8 cellular contexts compared by ENCODE assay signal in genomic region chr12:107320031-107320928, GRCh38.
DNase-seq lines count a peak whose midpoint lies in the region; ATAC-seq and TF ChIP-seq lines count a peak whose summit lies in the region.

No MANE protein-coding gene starts in this region.

- no peaks in the 10 kb centered on the region for H3K9me3 Mint-ChIP-seq in endodermal cell
- H3K9me3 Mint-ChIP-seq in nephron: no peaks in the 10 kb centered on the region
- no peaks in the 10 kb centered on the region for H3K9me3 Mint-ChIP-seq in stimulated activated naive CD8-positive, alpha-beta T cell treated with anti-CD3 and anti-CD28 coated beads, Interleukin-15, amount 100 ng/mL, for 72 hours

- H3K9me3 ChIP-seq in BLaER1 treated with 17β-estradiol and CSF1 and Interleukin-3, amounts not matched to agents 10 nM and 100 nM (replicated peaks in 1 of 11): no peaks in the 10 kb centered on the region
- no peaks in the 10 kb centered on the region for H3K9me3 ChIP-seq in endodermal cell (ENCODE audit: control insufficient read depth, low read length)

- ATAC-seq in stimulated activated naive CD8-positive, alpha-beta T cell treated with anti-CD3 and anti-CD28 coated beads, Interleukin-15, amount 100 ng/mL, for 72 hours: peak; percentile 68
- ATAC-seq in GM18519 (IDR thresholded peaks at IDR 0.05; ENCODE audit: low FRiP score, unreplicated experiment) (no peak), HG02938 (IDR thresholded peaks at IDR 0.05; ENCODE audit: unreplicated experiment) (no peak)

- H3K27me3 Mint-ChIP-seq in endodermal cell (ENCODE audit: insufficient read depth) (peaks cover 84% of the 10 kb centered on the region), nephron (ENCODE audit: low read depth) (peaks cover 95% of the 10 kb centered on the region)
- H3K27me3 Mint-ChIP-seq in stimulated activated naive CD8-positive, alpha-beta T cell treated with anti-CD3 and anti-CD28 coated beads, Interleukin-15, amount 100 ng/mL, for 72 hours: no peaks in the 10 kb centered on the region

- TF ChIP-seq CTCF in endodermal cell (conservative IDR thresholded peaks at IDR 0.05): no peak
- no peak for TF ChIP-seq CTCF in nephron (IDR thresholded peaks at IDR 0.05; ENCODE audit: unreplicated experiment in 3 of 3)

- H3K27ac Mint-ChIP-seq in endodermal cell: no peak overlapping the region
- H3K27ac Mint-ChIP-seq in nephron: peak overlapping the region in 2 of 3 experiments; percentile 5 to 53
- peak overlapping the region; percentile 98 to 100 for H3K27ac Mint-ChIP-seq in stimulated activated naive CD8-positive, alpha-beta T cell treated with anti-CD3 and anti-CD28 coated beads, Interleukin-15, amount 100 ng/mL, for 72 hours

- H3K4me3 Mint-ChIP-seq in endodermal cell: peak overlapping the region; percentile 71
- peak overlapping the region; percentile 88 for H3K4me3 Mint-ChIP-seq in nephron
- H3K4me3 Mint-ChIP-seq in stimulated activated naive CD8-positive, alpha-beta T cell treated with anti-CD3 and anti-CD28 coated beads, Interleukin-15, amount 100 ng/mL, for 72 hours: peak overlapping the region; percentile 95 to 97

- peaks cover 34 to 62% (median 52%) of the 10 kb centered on the region in 10 experiments for H3K4me1 ChIP-seq in BLaER1 treated with 17β-estradiol and CSF1 and Interleukin-3, amounts not matched to agents 10 nM and 100 nM
- H3K4me1 ChIP-seq in endodermal cell (ENCODE audit: control insufficient read depth, insufficient read depth, low read length): no peaks in the 10 kb centered on the region

- peak overlapping the region in 9 of 11 experiments; percentile 46 to 76 (median 69); a peak in 19 of 22 replicates for H3K27ac ChIP-seq in BLaER1 treated with 17β-estradiol and CSF1 and Interleukin-3, amounts not matched to agents 10 nM and 100 nM
- H3K27ac ChIP-seq in endodermal cell (ENCODE audit: low read depth, low read length): no peak overlapping the region

- H3K36me3 ChIP-seq in BLaER1 treated with 17β-estradiol and CSF1 and Interleukin-3, amounts not matched to agents 10 nM and 100 nM: no peaks in the 10 kb centered on the region
- no peaks in the 10 kb centered on the region for H3K36me3 ChIP-seq in endodermal cell (ENCODE audit: control insufficient read depth, insufficient read depth, low read length)

- peak overlapping the region; percentile 44 to 85 (median 80); a peak in 21 of 22 replicates for H3K9ac ChIP-seq in BLaER1 treated with 17β-estradiol and CSF1 and Interleukin-3, amounts not matched to agents 10 nM and 100 nM
- no peak overlapping the region for H3K9ac ChIP-seq in endodermal cell (ENCODE audit: extremely low read depth, low read length, poor library complexity, severe bottlenecking)

- H3K4me2 ChIP-seq in BLaER1 treated with 17β-estradiol and CSF1 and Interleukin-3, amounts not matched to agents 10 nM and 100 nM: peak overlapping the region; percentile 91 to 100 (median 99)

- H3K36me3 Mint-ChIP-seq in endodermal cell (ENCODE audit: low read depth): no peaks in the 10 kb centered on the region
- no peaks in the 10 kb centered on the region for H3K36me3 Mint-ChIP-seq in nephron (ENCODE audit: low read depth)

- DNase-seq in NCI-H1105 treated with DMSO at 0.1 percent for 48 hours (lab: John Stamatoyannopoulos, UW) (peak; percentile 68), endodermal cell (peak; percentile 92)
- DNase-seq in activated CD8-positive, alpha-beta memory T cell treated with anti-CD3 and anti-CD28 coated beads for 4 hours (ENCODE audit: low read depth in 2 of 2): peak; percentile 52 to 55
- DNase-seq in stimulated activated naive CD8-positive, alpha-beta T cell treated with anti-CD3 and anti-CD28 coated beads, Interleukin-15, amount 100 ng/mL, for 72 hours: peak; percentile 85 to 90

- peaks cover 22 to 34% (median 26%) of the 10 kb centered on the region in 11 experiments for H3K27me3 ChIP-seq in BLaER1 treated with 17β-estradiol and CSF1 and Interleukin-3, amounts not matched to agents 10 nM and 100 nM
- peaks cover 83% of the 10 kb centered on the region for H3K27me3 ChIP-seq in endodermal cell (ENCODE audit: control insufficient read depth, insufficient read depth, low read length, poor library complexity, severe bottlenecking)

- WGBS in endodermal cell (ENCODE audit: insufficient coverage in 1 of 2, insufficient read length in 1 of 2), 2 experiments: 0 to 1% methylated on average over 8 to 49 of the region's 49 CpGs

- H3K4me1 Mint-ChIP-seq in endodermal cell (peaks cover 13% of the 10 kb centered on the region), nephron (peaks cover 16% of the 10 kb centered on the region)
- H3K4me1 Mint-ChIP-seq in stimulated activated naive CD8-positive, alpha-beta T cell treated with anti-CD3 and anti-CD28 coated beads, Interleukin-15, amount 100 ng/mL, for 72 hours: peaks cover 56% of the 10 kb centered on the region

- peaks cover 0 to 70% (median 49%) of the 10 kb centered on the region in 11 experiments; a peak in 18 of 22 replicates for H4K20me1 ChIP-seq in BLaER1 treated with 17β-estradiol and CSF1 and Interleukin-3, amounts not matched to agents 10 nM and 100 nM

- peak overlapping the region; percentile 61 to 91 (median 80) for H3K4me3 ChIP-seq in BLaER1 treated with 17β-estradiol and CSF1 and Interleukin-3, amounts not matched to agents 10 nM and 100 nM
- peak overlapping the region; percentile 78 for H3K4me3 ChIP-seq in endodermal cell (ENCODE audit: low read length)
